In the genomic region with DNA sequence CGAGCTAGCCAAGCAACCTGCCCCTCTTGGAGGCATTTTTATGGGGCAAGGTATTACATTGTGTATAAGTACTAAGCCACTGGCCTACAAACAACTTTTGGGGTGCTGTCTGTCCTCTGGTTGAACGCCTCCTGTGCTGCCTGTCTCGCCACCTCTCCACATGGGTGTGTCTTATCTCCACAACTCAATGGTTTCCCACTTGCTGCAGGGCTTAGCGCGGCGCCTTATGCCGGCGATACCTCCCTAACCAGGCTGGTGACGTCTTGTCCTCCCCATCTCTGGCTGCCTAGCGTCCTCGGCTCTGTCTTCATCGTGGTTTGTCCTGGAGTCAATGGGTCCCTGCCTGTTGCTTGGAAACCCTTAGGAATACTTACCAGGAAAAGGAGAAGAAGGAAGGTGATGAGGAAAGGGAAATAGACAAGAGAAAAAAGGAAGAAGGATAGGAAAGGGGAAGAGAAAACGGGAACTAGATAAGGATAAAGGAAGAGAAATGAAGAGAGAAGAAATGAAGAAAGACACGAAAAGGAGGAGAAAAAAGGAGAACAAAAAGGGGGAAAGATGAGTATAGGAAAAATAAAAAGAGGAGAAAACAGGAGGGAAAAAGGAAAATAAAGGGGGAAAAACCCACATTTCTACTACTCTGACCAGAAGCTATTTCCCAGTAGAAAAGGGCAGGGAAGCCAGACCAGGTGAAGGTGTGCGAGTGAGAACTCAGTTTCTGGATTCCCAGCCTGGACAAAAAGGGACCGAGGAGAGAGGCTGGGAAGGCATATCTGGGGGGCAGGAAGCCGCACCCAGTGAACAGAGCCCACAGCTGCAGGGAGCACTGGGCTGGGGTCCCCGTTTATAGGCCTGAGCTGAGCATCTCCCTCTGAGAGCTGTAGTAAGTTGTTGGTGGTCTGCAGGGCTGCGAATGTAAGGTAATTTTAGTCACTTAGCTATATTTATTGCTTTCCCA, we compare ENCODE assay signal across 29 cellular contexts.
"Had no signal": no experiment of that assay in that cellular context is flagged by ENCODE, and none has a peak within 500 bp of the region (broad histone marks: within the 10 kb centered on the region; RNA-seq: fewer than 3 reads in every experiment).

No MANE protein-coding gene starts in this region.

- H3K9me3 ChIP-seq: body of pancreas, heart left ventricle had no signal

- H3K4me1 Mint-ChIP-seq: activated CD4-positive, alpha-beta T cell treated with anti-CD3 and anti-CD28 coated beads for 36 hours; activated CD4-positive, alpha-beta T cell treated with anti-CD3 and anti-CD28 coated beads, Interleukin-2, amount 10 ng/mL, durations not matched to agents 24 days and 14 days; activated CD8-positive, alpha-beta memory T cell treated with anti-CD3 and anti-CD28 coated beads, Interleukin-2, amount 10 ng/mL, durations not matched to agents 7 days and 5 days had no signal

- H3K27me3 ChIP-seq: body of pancreas, heart left ventricle had no signal

- H3K4me3 ChIP-seq: body of pancreas, heart left ventricle had no signal

- H3K36me3 Mint-ChIP-seq: activated CD4-positive, alpha-beta memory T cell treated with anti-CD3 and anti-CD28 coated beads for 36 hours; activated CD8-positive, alpha-beta memory T cell treated with anti-CD3 and anti-CD28 coated beads, Interleukin-2, amount 10 ng/mL, durations not matched to agents 7 days and 5 days; activated naive CD8-positive, alpha-beta T cell had no signal

- H3K9me3 Mint-ChIP-seq: activated CD4-positive, alpha-beta memory T cell treated with anti-CD3 and anti-CD28 coated beads for 36 hours; activated CD4-positive, alpha-beta T cell treated with anti-CD3 and anti-CD28 coated beads, Interleukin-2, amount 10 ng/mL, durations not matched to agents 24 days and 14 days; activated T-helper 1 cell treated with anti-CD3 and anti-CD28 coated beads, Interleukin-12 subunit alpha, Interleukin-12 subunit beta, Interleukin-2, Interleukin-4 antibody, amounts not matched to agents 30 ng/mL and 10 ng/mL and 1 ng/mL, durations not matched to agents 14 hours and 24 hours and 36 hours; activated T-helper 2 cell treated with anti-CD3 and anti-CD28 coated beads, Interferon-gamma antibody, Interleukin-2, Interleukin-4, amounts not matched to agents 10 μg/mL and 5 μg/mL and 100 μg/mL, durations not matched to agents 14 hours and 24 hours and 36 hours; T-helper 2 cell treated with Interferon-gamma antibody and Interleukin-4, amounts not matched to agents 5 μg/mL and 100 μg/mL, for 36 hours had no signal

- DNase-seq: activated CD4-positive, alpha-beta memory T cell treated with anti-CD3 and anti-CD28 coated beads for 36 hours; activated CD4-positive, alpha-beta T cell treated with anti-CD3 and anti-CD28 coated beads for 36 hours; activated CD4-positive, alpha-beta T cell treated with anti-CD3 and anti-CD28 coated beads, Interleukin-2, amount 10 ng/mL, durations not matched to agents 24 days and 14 days; activated CD4-positive, CD25-positive, alpha-beta regulatory T cell; activated CD4-positive, CD25-positive, alpha-beta regulatory T cell treated with anti-CD3 and anti-CD28 coated beads, Interleukin-2, amount 50 U/mL, for 72 hours; activated CD8-positive, alpha-beta memory T cell treated with anti-CD3 and anti-CD28 coated beads, Interleukin-2, amount 10 ng/mL, durations not matched to agents 7 days and 5 days; activated CD8-positive, alpha-beta memory T cell treated with anti-CD3 and anti-CD28 coated beads, Interleukin-2, amount 50 U/mL, for 4 hours; activated CD8-positive, alpha-beta T cell treated with anti-CD3 and anti-CD28 coated beads, Interleukin-2, amount 10 ng/mL, durations not matched to agents 7 days and 5 days; activated gamma-delta T cell; activated naive CD4-positive, alpha-beta T cell; activated naive CD4-positive, alpha-beta T cell treated with anti-CD3 and anti-CD28 coated beads, Interleukin-2, amount 50 U/mL, for 16 hours; activated T-cell treated with anti-CD3 and anti-CD28 coated beads, Interleukin-2, amount 50 U/mL, for 1 hour; activated T-cell treated with anti-CD3 and anti-CD28 coated beads, Interleukin-2, amount 50 U/mL, for 48 hours; amniotic stem cell; aorta; body of pancreas; caudate nucleus; cortex of kidney; effector CD8-positive, alpha-beta T cell; foreskin fibroblast; heart left ventricle; hypothalamus; T-helper 17 cell; T1000 had no signal

- ATAC-seq: activated CD4-positive, alpha-beta T cell treated with anti-CD3 and anti-CD28 coated beads for 36 hours; activated CD8-positive, alpha-beta memory T cell treated with anti-CD3 and anti-CD28 coated beads, Interleukin-2, amount 10 ng/mL, durations not matched to agents 7 days and 5 days; activated CD8-positive, alpha-beta T cell treated with anti-CD3 and anti-CD28 coated beads, Interleukin-2, amount 10 ng/mL, durations not matched to agents 7 days and 5 days; body of pancreas; esophagus mucosa; heart left ventricle; T-helper 17 cell had no signal

- H3K4me1 ChIP-seq: body of pancreas, heart left ventricle had no signal

- H3K36me3 ChIP-seq: heart left ventricle had no signal

- H3K4me3 Mint-ChIP-seq: activated CD4-positive, alpha-beta memory T cell treated with anti-CD3 and anti-CD28 coated beads for 36 hours; activated CD4-positive, alpha-beta T cell treated with anti-CD3 and anti-CD28 coated beads for 36 hours; activated CD4-positive, alpha-beta T cell treated with anti-CD3 and anti-CD28 coated beads, Interleukin-2, amount 10 ng/mL, durations not matched to agents 24 days and 14 days; activated CD8-positive, alpha-beta memory T cell treated with anti-CD3 and anti-CD28 coated beads, Interleukin-2, amount 10 ng/mL, durations not matched to agents 7 days and 5 days; activated CD8-positive, alpha-beta T cell treated with anti-CD3 and anti-CD28 coated beads, Interleukin-2, amount 10 ng/mL, durations not matched to agents 7 days and 5 days; activated naive CD8-positive, alpha-beta T cell; activated T-helper 1 cell treated with anti-CD3 and anti-CD28 coated beads, Interleukin-12 subunit alpha, Interleukin-12 subunit beta, Interleukin-2, Interleukin-4 antibody, amounts not matched to agents 30 ng/mL and 10 ng/mL and 1 ng/mL, durations not matched to agents 14 hours and 24 hours and 36 hours; T-helper 17 cell; T-helper 2 cell treated with Interferon-gamma antibody and Interleukin-4, amounts not matched to agents 5 μg/mL and 100 μg/mL, for 36 hours had no signal

- H3K27ac Mint-ChIP-seq: activated CD4-positive, alpha-beta memory T cell treated with anti-CD3 and anti-CD28 coated beads for 36 hours; activated CD4-positive, alpha-beta T cell treated with anti-CD3 and anti-CD28 coated beads for 36 hours; activated CD4-positive, alpha-beta T cell treated with anti-CD3 and anti-CD28 coated beads, Interleukin-2, amount 10 ng/mL, durations not matched to agents 24 days and 14 days; activated CD8-positive, alpha-beta memory T cell treated with anti-CD3 and anti-CD28 coated beads, Interleukin-2, amount 10 ng/mL, durations not matched to agents 7 days and 5 days; activated CD8-positive, alpha-beta T cell treated with anti-CD3 and anti-CD28 coated beads, Interleukin-2, amount 10 ng/mL, durations not matched to agents 7 days and 5 days; activated naive CD8-positive, alpha-beta T cell; activated T-helper 1 cell treated with anti-CD3 and anti-CD28 coated beads, Interleukin-12 subunit alpha, Interleukin-12 subunit beta, Interleukin-2, Interleukin-4 antibody, amounts not matched to agents 30 ng/mL and 10 ng/mL and 1 ng/mL, durations not matched to agents 14 hours and 24 hours and 36 hours; activated T-helper 2 cell treated with anti-CD3 and anti-CD28 coated beads, Interferon-gamma antibody, Interleukin-2, Interleukin-4, amounts not matched to agents 10 μg/mL and 5 μg/mL and 100 μg/mL, durations not matched to agents 14 hours and 24 hours and 36 hours; T-helper 17 cell; T-helper 2 cell treated with Interferon-gamma antibody and Interleukin-4, amounts not matched to agents 5 μg/mL and 100 μg/mL, for 36 hours had no signal

- H3K27ac ChIP-seq: body of pancreas, heart left ventricle had no signal
